1 cellular context compared by ENCODE assay signal in the genomic region with DNA sequence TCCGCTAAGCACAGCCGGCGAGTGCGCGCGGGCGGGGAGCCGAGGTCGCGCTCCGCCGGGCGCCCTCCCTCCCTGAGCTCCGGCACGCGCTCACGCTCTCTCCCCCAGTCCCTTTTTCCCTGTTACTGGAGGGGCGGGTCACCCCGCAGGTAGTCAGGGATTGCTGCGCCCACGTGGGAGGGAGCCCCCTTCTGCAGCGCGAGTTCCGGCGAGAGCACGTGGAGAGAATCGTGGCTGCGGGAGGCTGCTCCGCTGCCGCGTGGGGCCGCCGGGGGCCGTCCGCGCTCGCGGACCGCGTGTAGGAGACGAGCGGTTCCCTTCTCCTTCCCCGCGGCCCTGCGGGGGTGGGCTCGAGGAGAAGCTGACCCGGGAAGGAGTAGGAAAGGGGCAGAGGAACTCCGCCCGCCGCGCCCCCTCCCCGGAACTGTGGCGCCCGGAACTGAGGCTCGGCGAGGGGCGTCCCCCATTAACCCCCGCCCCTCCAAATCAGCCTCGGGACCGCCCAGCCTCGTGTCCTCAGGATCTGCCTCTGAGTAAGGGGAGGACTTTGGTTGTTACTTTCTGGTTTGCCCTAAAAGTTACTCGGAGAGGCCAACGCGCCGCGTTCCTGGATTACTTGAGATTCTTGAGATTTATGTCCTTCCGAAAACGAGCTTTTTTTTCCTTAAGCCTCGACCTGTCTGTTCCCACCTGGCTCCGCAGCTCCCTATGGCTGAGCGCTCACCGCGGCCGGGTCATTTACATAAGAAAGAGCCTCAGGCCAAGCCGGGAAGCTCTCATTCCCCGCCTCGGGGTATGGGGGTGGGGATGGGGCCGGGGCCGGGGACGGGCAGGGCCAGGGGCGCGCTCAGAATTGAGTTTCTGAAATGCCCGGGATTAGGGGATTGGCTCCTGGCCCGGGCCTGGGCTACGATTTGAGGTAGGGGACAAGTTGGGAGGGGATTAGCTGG.
TF ChIP-seq lines count a peak whose summit lies in the region.

No MANE protein-coding gene starts in this region.

TF ChIP-seq in K562, 482 proteins besides CTCF, POLR2A, EP300 and RAD21 (continued from another document and continues in another):
- TF ChIP-seq ZNF395 (CRISPR knock-in tag; IDR thresholded peaks at IDR 0.05) (no peak), CCAR2 (IDR thresholded peaks at IDR 0.05; ENCODE audit: low read depth, low read length) (no peak), LARP7 (IDR thresholded peaks at IDR 0.05) (no peak), XRCC4 (IDR thresholded peaks at IDR 0.05; ENCODE audit: extremely low read depth, insufficient read depth, insufficient read length) (no peak), ZBTB7A (IDR thresholded peaks at IDR 0.05; ENCODE audit: borderline replicate concordance, control insufficient read depth, low read depth, low read length) (peak; percentile 94), ZFX (CRISPR knock-in tag; IDR thresholded peaks at IDR 0.05) (peak; percentile 35; the same call in 1 of the 2 replicates), TFAM (CRISPR knock-in tag; conservative IDR thresholded peaks at IDR 0.05) (no peak), GTF2A2 (tag; IDR thresholded peaks at IDR 0.05) (no peak), SMAD4 (CRISPR knock-in tag; conservative IDR thresholded peaks at IDR 0.05) (0 out of 2 replicates have a peak, but pooled peaks have one; percentile 18), EP400 (IDR thresholded peaks at IDR 0.05) (peak; percentile 97), TBL1XR1 (IDR thresholded peaks at IDR 0.05; ENCODE audit: low read length in 2 of 2) (no peak), TBP (optimal IDR thresholded peaks at IDR 0.05; ENCODE audit: low read depth, low read length) (peak; percentile 35), ZNF282 (CRISPR knock-in tag; IDR thresholded peaks at IDR 0.05) (no peak), ZNF444 (CRISPR knock-in tag; IDR thresholded peaks at IDR 0.05) (no peak), HIVEP1 (CRISPR knock-in tag; IDR thresholded peaks at IDR 0.05) (no peak), FIP1L1 (IDR thresholded peaks at IDR 0.05; ENCODE audit: low read depth, low read length, poor library complexity, severe bottlenecking) (peak; percentile 40), FOXO4 (CRISPR knock-in tag; IDR thresholded peaks at IDR 0.05) (no peak), ARNT (IDR thresholded peaks at IDR 0.05) (no peak), ZFP36 (IDR thresholded peaks at IDR 0.05; ENCODE audit: low read depth, low read length, partially characterized antibody) (no peak), ZNF384 (IDR thresholded peaks at IDR 0.05; ENCODE audit: low read depth, low read length) (no peak), MCM5 (IDR thresholded peaks at IDR 0.05; ENCODE audit: low read depth) (no peak), OTX1 (CRISPR knock-in tag; IDR thresholded peaks at IDR 0.05) (no peak), MEIS2 (IDR thresholded peaks at IDR 0.05; ENCODE audit: partially characterized antibody) (no peak), ZNF12 (CRISPR knock-in tag; IDR thresholded peaks at IDR 0.05) (no peak), ZNF140 (CRISPR knock-in tag; IDR thresholded peaks at IDR 0.05) (no peak), ADNP (tag; IDR thresholded peaks at IDR 0.05) (no peak), SNIP1 (IDR thresholded peaks at IDR 0.05; ENCODE audit: low read depth) (no peak), CHD4 (IDR thresholded peaks at IDR 0.05; ENCODE audit: insufficient read depth, insufficient replicate concordance, low read depth, low read length, poor library complexity, severe bottlenecking) (no peak), FOSL1 (tag; conservative IDR thresholded peaks at IDR 0.05) (no peak), E2F6 (IDR thresholded peaks at IDR 0.05; ENCODE audit: borderline replicate concordance in 1 of 2, extremely low read depth in 1 of 2, insufficient read depth in 1 of 2, insufficient read length in 1 of 2, low read depth in 1 of 2, low read length in 1 of 2, poor library complexity in 1 of 2, severe bottlenecking in 1 of 2) (peak; percentile 59 to 82), ZNF143 (CRISPR knock-in tag; IDR thresholded peaks at IDR 0.05) (no peak), MAFG (tag; conservative IDR thresholded peaks at IDR 0.05) (no peak), ZBTB2 (IDR thresholded peaks at IDR 0.05) (no peak), CBFB (CRISPR knock-in tag; IDR thresholded peaks at IDR 0.05) (no peak), ZNF431 (CRISPR knock-in tag; IDR thresholded peaks at IDR 0.05) (0 out of 2 replicates have a peak, but pooled peaks have one; percentile 76), RAD51 (IDR thresholded peaks at IDR 0.05; ENCODE audit: borderline replicate concordance, low read depth) (no peak; the same call in 1 of the 2 replicates), HNRNPK (IDR thresholded peaks at IDR 0.05; ENCODE audit: low read depth, low read length, poor library complexity, severe bottlenecking) (no peak), RBBP5 (IDR thresholded peaks at IDR 0.05; ENCODE audit: borderline replicate concordance, insufficient read depth, low read length, poor library complexity, severe bottlenecking) (peak; percentile 65), ZNF24 (IDR thresholded peaks at IDR 0.05) (no peak), ZNF780A (CRISPR knock-in tag; IDR thresholded peaks at IDR 0.05) (no peak), NFIX (CRISPR knock-in tag; IDR thresholded peaks at IDR 0.05; ENCODE audit: low read depth) (no peak)
- TF ChIP-seq, protein P1, sequence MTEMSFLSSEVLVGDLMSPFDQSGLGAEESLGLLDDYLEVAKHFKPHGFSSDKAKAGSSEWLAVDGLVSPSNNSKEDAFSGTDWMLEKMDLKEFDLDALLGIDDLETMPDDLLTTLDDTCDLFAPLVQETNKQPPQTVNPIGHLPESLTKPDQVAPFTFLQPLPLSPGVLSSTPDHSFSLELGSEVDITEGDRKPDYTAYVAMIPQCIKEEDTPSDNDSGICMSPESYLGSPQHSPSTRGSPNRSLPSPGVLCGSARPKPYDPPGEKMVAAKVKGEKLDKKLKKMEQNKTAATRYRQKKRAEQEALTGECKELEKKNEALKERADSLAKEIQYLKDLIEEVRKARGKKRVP (CRISPR knock-in tag; IDR thresholded peaks at IDR 0.05), result no peak
- TF ChIP-seq, protein P2, sequence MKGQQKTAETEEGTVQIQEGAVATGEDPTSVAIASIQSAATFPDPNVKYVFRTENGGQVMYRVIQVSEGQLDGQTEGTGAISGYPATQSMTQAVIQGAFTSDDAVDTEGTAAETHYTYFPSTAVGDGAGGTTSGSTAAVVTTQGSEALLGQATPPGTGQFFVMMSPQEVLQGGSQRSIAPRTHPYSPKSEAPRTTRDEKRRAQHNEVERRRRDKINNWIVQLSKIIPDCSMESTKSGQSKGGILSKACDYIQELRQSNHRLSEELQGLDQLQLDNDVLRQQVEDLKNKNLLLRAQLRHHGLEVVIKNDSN (CRISPR knock-in tag; IDR thresholded peaks at IDR 0.05), result peak; percentile 55
- TF ChIP-seq, protein P3, sequence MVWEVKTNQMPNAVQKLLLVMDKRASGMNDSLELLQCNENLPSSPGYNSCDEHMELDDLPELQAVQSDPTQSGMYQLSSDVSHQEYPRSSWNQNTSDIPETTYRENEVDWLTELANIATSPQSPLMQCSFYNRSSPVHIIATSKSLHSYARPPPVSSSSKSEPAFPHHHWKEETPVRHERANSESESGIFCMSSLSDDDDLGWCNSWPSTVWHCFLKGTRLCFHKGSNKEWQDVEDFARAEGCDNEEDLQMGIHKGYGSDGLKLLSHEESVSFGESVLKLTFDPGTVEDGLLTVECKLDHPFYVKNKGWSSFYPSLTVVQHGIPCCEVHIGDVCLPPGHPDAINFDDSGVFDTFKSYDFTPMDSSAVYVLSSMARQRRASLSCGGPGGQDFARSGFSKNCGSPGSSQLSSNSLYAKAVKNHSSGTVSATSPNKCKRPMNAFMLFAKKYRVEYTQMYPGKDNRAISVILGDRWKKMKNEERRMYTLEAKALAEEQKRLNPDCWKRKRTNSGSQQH (CRISPR knock-in tag; IDR thresholded peaks at IDR 0.05), result no peak
- TF ChIP-seq, protein P4, sequence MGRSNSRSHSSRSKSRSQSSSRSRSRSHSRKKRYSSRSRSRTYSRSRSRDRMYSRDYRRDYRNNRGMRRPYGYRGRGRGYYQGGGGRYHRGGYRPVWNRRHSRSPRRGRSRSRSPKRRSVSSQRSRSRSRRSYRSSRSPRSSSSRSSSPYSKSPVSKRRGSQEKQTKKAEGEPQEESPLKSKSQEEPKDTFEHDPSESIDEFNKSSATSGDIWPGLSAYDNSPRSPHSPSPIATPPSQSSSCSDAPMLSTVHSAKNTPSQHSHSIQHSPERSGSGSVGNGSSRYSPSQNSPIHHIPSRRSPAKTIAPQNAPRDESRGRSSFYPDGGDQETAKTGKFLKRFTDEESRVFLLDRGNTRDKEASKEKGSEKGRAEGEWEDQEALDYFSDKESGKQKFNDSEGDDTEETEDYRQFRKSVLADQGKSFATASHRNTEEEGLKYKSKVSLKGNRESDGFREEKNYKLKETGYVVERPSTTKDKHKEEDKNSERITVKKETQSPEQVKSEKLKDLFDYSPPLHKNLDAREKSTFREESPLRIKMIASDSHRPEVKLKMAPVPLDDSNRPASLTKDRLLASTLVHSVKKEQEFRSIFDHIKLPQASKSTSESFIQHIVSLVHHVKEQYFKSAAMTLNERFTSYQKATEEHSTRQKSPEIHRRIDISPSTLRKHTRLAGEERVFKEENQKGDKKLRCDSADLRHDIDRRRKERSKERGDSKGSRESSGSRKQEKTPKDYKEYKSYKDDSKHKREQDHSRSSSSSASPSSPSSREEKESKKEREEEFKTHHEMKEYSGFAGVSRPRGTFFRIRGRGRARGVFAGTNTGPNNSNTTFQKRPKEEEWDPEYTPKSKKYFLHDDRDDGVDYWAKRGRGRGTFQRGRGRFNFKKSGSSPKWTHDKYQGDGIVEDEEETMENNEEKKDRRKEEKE (IDR thresholded peaks at IDR 0.05; ENCODE audit: borderline replicate concordance in 1 of 2, control insufficient read depth in 1 of 2, low read depth in 2 of 2, low read length in 1 of 2), result no peak
- TF ChIP-seq, protein P5, sequence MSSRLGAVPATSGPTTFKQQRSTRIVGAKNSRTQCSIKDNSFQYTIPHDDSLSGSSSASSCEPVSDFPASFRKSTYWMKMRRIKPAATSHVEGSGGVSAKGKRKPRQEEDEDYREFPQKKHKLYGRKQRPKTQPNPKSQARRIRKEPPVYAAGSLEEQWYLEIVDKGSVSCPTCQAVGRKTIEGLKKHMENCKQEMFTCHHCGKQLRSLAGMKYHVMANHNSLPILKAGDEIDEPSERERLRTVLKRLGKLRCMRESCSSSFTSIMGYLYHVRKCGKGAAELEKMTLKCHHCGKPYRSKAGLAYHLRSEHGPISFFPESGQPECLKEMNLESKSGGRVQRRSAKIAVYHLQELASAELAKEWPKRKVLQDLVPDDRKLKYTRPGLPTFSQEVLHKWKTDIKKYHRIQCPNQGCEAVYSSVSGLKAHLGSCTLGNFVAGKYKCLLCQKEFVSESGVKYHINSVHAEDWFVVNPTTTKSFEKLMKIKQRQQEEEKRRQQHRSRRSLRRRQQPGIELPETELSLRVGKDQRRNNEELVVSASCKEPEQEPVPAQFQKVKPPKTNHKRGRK (tag; IDR thresholded peaks at IDR 0.05), result no peak
- TF ChIP-seq, protein P6, sequence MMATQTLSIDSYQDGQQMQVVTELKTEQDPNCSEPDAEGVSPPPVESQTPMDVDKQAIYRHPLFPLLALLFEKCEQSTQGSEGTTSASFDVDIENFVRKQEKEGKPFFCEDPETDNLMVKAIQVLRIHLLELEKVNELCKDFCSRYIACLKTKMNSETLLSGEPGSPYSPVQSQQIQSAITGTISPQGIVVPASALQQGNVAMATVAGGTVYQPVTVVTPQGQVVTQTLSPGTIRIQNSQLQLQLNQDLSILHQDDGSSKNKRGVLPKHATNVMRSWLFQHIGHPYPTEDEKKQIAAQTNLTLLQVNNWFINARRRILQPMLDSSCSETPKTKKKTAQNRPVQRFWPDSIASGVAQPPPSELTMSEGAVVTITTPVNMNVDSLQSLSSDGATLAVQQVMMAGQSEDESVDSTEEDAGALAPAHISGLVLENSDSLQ (IDR thresholded peaks at IDR 0.05), result no peak
- TF ChIP-seq, protein P7, sequence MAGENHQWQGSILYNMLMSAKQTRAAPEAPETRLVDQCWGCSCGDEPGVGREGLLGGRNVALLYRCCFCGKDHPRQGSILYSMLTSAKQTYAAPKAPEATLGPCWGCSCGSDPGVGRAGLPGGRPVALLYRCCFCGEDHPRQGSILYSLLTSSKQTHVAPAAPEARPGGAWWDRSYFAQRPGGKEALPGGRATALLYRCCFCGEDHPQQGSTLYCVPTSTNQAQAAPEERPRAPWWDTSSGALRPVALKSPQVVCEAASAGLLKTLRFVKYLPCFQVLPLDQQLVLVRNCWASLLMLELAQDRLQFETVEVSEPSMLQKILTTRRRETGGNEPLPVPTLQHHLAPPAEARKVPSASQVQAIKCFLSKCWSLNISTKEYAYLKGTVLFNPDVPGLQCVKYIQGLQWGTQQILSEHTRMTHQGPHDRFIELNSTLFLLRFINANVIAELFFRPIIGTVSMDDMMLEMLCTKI (IDR thresholded peaks at IDR 0.05; ENCODE audit: partially characterized antibody), result no peak
